Comparison of ENCODE assay signal across 8 cellular contexts in genomic region chr17:58514795-58515157, GRCh38. TPM values are rescaled to one million over a fixed set of nuclear protein-coding genes. Genes with fewer than 3 reads are reported as not detected.
DNase-seq lines count a peak whose midpoint lies in the region; ATAC-seq and TF ChIP-seq lines count a peak whose summit lies in the region.

No MANE protein-coding gene starts in this region.

- H3K9ac ChIP-seq in mesendoderm (ENCODE audit: low read length): peak overlapping the region; percentile 66

- ATAC-seq in activated naive CD4-positive, alpha-beta T cell treated with anti-CD3 and anti-CD28 coated beads, Interleukin-2, amount 50 U/mL, for 72 hours: no peak
- ATAC-seq in upper lobe of left lung (ENCODE audit: low FRiP score in 2 of 2) (no peak), mucosa of descending colon (no peak)

- no peak for TF ChIP-seq EP300 in upper lobe of left lung (IDR thresholded peaks at IDR 0.05)

- H3K56ac ChIP-seq in mesendoderm (ENCODE audit: low read length): peak overlapping the region; percentile 84

- CTCF ChIA-PET in activated naive CD4-positive, alpha-beta T cell treated with anti-CD3 and anti-CD28 coated beads, Interleukin-2, amount 10 ng/mL, durations not matched to agents 7 days and 5 days (lab: Charles Lee): interaction anchor here (1.3 kb wide), 1 partner anchor 197 kb away, joined by 3 read pairs; no protein-coding TSS in a partner anchor
- CTCF ChIA-PET in MCF 10A (lab: Yijun Ruan, JAX): interaction anchor here (0.7 to 1.8 kb wide), 6 partner anchors 63 to 491 kb away, joined by 3 to 5 read pairs (median 3); no protein-coding TSS in a partner anchor

- H3K79me2 ChIP-seq in mesendoderm (ENCODE audit: control insufficient read depth, insufficient read depth, low read length): peaks cover 2% of the 10 kb centered on the region

- H3K27me3 ChIP-seq in mesendoderm (ENCODE audit: insufficient read depth, low read length, poor library complexity): no peaks in the 10 kb centered on the region
- H3K27me3 ChIP-seq in upper lobe of left lung: no peaks in the 10 kb centered on the region

- no peak overlapping the region for H4K8ac ChIP-seq in mesendoderm (ENCODE audit: low read depth, low read length)

- peak overlapping the region; percentile 26 for H3K4ac ChIP-seq in mesendoderm (ENCODE audit: low read depth, low read length)

- no peak for DNase-seq in activated naive CD4-positive, alpha-beta T cell treated with anti-CD3 and anti-CD28 coated beads, Interleukin-2, amount 10 ng/mL, durations not matched to agents 7 days and 5 days
- no peak for DNase-seq in activated naive CD4-positive, alpha-beta T cell treated with anti-CD3 and anti-CD28 coated beads, Interleukin-2, amount 50 U/mL, for 72 hours (ENCODE audit: low spot score in 2 of 2)
- DNase-seq in MCF 10A (ENCODE audit: unreplicated experiment): no peak
- no peak for DNase-seq in mesendoderm
- DNase-seq in upper lobe of left lung: no peak
- no peak for DNase-seq in DMS153 treated with DMSO at 0.1 percent for 48 hours (lab: John Stamatoyannopoulos, UW; ENCODE audit: unreplicated experiment)
- no peak for DNase-seq in mucosa of descending colon
- DNase-seq in globus pallidus (ENCODE audit: low spot score): no peak

- peaks cover 4% of the 10 kb centered on the region for H3K27me3 Mint-ChIP-seq in activated naive CD4-positive, alpha-beta T cell treated with anti-CD3 and anti-CD28 coated beads, Interleukin-2, amount 10 ng/mL, durations not matched to agents 7 days and 5 days
- H3K27me3 Mint-ChIP-seq in MCF 10A (ENCODE audit: insufficient read depth, unreplicated experiment): no peaks in the 10 kb centered on the region

- H3K23ac ChIP-seq in mesendoderm (ENCODE audit: low read length): no peak overlapping the region

- H3K79me1 ChIP-seq in mesendoderm (ENCODE audit: low read length): peaks cover 13% of the 10 kb centered on the region

- H3K4me1 Mint-ChIP-seq in activated naive CD4-positive, alpha-beta T cell treated with anti-CD3 and anti-CD28 coated beads, Interleukin-2, amount 10 ng/mL, durations not matched to agents 7 days and 5 days: peaks cover 68% of the 10 kb centered on the region
- peaks cover 23% of the 10 kb centered on the region for H3K4me1 Mint-ChIP-seq in MCF 10A (ENCODE audit: insufficient read depth, unreplicated experiment)

- POLR2A ChIA-PET in MCF 10A (lab: Yijun Ruan, JAX): interaction anchor here (0.7 to 4.0 kb wide), 7 partner anchors 99 to 923 kb away, joined by 3 to 35 read pairs (median 4); partner anchors contain the start of genes RAD51C, RNF43, SUPT4H1 and TEX14

- H3K4me3 Mint-ChIP-seq in activated naive CD4-positive, alpha-beta T cell treated with anti-CD3 and anti-CD28 coated beads, Interleukin-2, amount 10 ng/mL, durations not matched to agents 7 days and 5 days: peak overlapping the region; percentile 86
- H3K4me3 Mint-ChIP-seq in MCF 10A (ENCODE audit: unreplicated experiment): peak overlapping the region; percentile 81

- H3K27ac ChIP-seq in mesendoderm (ENCODE audit: low read depth, low read length): no peak overlapping the region
- peak overlapping the region; percentile 62 to 97 (median 78) for H3K27ac ChIP-seq in upper lobe of left lung

- H3K36me3 ChIP-seq in mesendoderm (ENCODE audit: control insufficient read depth, insufficient read depth, low read length) (peaks cover 6% of the 10 kb centered on the region), upper lobe of left lung (peaks cover 19 to 30% (median 27%) of the 10 kb centered on the region in 4 donors), mucosa of descending colon (ENCODE audit: low read depth) (peaks cover 7% of the 10 kb centered on the region)

- no peaks in the 10 kb centered on the region for H3K9me3 Mint-ChIP-seq in activated naive CD4-positive, alpha-beta T cell treated with anti-CD3 and anti-CD28 coated beads, Interleukin-2, amount 10 ng/mL, durations not matched to agents 7 days and 5 days
- no peaks in the 10 kb centered on the region for H3K9me3 Mint-ChIP-seq in activated naive CD4-positive, alpha-beta T cell treated with anti-CD3 and anti-CD28 coated beads, Interleukin-2, amount 50 U/mL, for 72 hours
- no peaks in the 10 kb centered on the region for H3K9me3 Mint-ChIP-seq in MCF 10A (ENCODE audit: unreplicated experiment)

- H3K9me3 ChIP-seq in upper lobe of left lung: no peaks in the 10 kb centered on the region
- H3K9me3 ChIP-seq in mucosa of descending colon: no peaks in the 10 kb centered on the region

- H3K18ac ChIP-seq in mesendoderm (ENCODE audit: low read length): no peak overlapping the region

- peaks cover 4% of the 10 kb centered on the region for H3K4me1 ChIP-seq in mesendoderm (ENCODE audit: control insufficient read depth, low read depth, low read length)
- peaks cover 31 to 57% (median 49%) of the 10 kb centered on the region in 4 donors for H3K4me1 ChIP-seq in upper lobe of left lung
- peaks cover 33% of the 10 kb centered on the region for H3K4me1 ChIP-seq in mucosa of descending colon (ENCODE audit: low read depth)

- no peak for TF ChIP-seq CTCF in MCF 10A (IDR thresholded peaks at IDR 0.05; ENCODE audit: unreplicated experiment)
- TF ChIP-seq CTCF in upper lobe of left lung (IDR thresholded peaks at IDR 0.05): no peak
- no peak for TF ChIP-seq CTCF in mucosa of descending colon (IDR thresholded peaks at IDR 0.05)

- no TSS peak for BruUV-seq in MCF 10A (replicated peaks; lab: Mats Ljungman, UMichigan)

- no peak overlapping the region for H2BK15ac ChIP-seq in mesendoderm (replicated peaks; ENCODE audit: low read depth)

- no peak for TF ChIP-seq POLR2A in upper lobe of left lung (IDR thresholded peaks at IDR 0.05)

- intact Hi-C loops in MCF 10A (cut with micrococcal nuclease): no loop called here
- intact Hi-C loops in mucosa of descending colon (cut with DNase I, micrococcal nuclease): no loop called here

- peak overlapping the region; percentile 53 for H3K4me2 ChIP-seq in mesendoderm (ENCODE audit: low read length)

- peak overlapping the region; percentile 22 for H2AK5ac ChIP-seq in mesendoderm (ENCODE audit: low read length)

- H2BK5ac ChIP-seq in mesendoderm (ENCODE audit: low read length): no peak overlapping the region

- H3K4me3 ChIP-seq in mesendoderm (ENCODE audit: low read length) (no peak overlapping the region), upper lobe of left lung (peak overlapping the region in 3 of 4 donors; percentile 65 to 82 (median 72)), mucosa of descending colon (no peak overlapping the region)

- no CpG with 5 or more reads among the region's 11 CpGs for WGBS in mesendoderm (ENCODE audit: extremely low coverage, insufficient coverage, low lambda C conversion rate)
- 33 to 36% methylated on average over 11 of the region's 11 CpGs for WGBS in upper lobe of left lung, 2 donors

- peak overlapping the region; percentile 33 for H3K27ac Mint-ChIP-seq in activated naive CD4-positive, alpha-beta T cell treated with anti-CD3 and anti-CD28 coated beads, Interleukin-2, amount 10 ng/mL, durations not matched to agents 7 days and 5 days
- H3K27ac Mint-ChIP-seq in activated naive CD4-positive, alpha-beta T cell treated with anti-CD3 and anti-CD28 coated beads, Interleukin-2, amount 50 U/mL, for 72 hours: peak overlapping the region in 1 of 2 donors; percentile 47
- H3K27ac Mint-ChIP-seq in MCF 10A (ENCODE audit: low read depth, unreplicated experiment): no peak overlapping the region

- H3K36me3 Mint-ChIP-seq in activated naive CD4-positive, alpha-beta T cell treated with anti-CD3 and anti-CD28 coated beads, Interleukin-2, amount 10 ng/mL, durations not matched to agents 7 days and 5 days: peaks cover 40% of the 10 kb centered on the region
- peaks cover 23 to 36% of the 10 kb centered on the region in 2 donors for H3K36me3 Mint-ChIP-seq in activated naive CD4-positive, alpha-beta T cell treated with anti-CD3 and anti-CD28 coated beads, Interleukin-2, amount 50 U/mL, for 72 hours
- H3K36me3 Mint-ChIP-seq in MCF 10A (ENCODE audit: insufficient read depth, unreplicated experiment): peaks cover 33% of the 10 kb centered on the region

- H4K5ac ChIP-seq in mesendoderm (ENCODE audit: low read length): no peak overlapping the region

- H2BK120ac ChIP-seq in mesendoderm (ENCODE audit: low read depth, low read length): no peak overlapping the region

RNA-seq across cellular contexts. Expression of gene MTMR4, which starts 0.3 kb away (rescaled TPM):
- total RNA-seq in activated naive CD4-positive, alpha-beta T cell treated with anti-CD3 and anti-CD28 coated beads, Interleukin-2, amount 50 U/mL, for 72 hours: 10 to 100 TPM; 55.2 to 73.3 TPM
- total RNA-seq in MCF 10A (2022) (33.5 and 38.1 TPM in 2 replicates), upper lobe of left lung (10 to 100 TPM; 19.6 to 56.6 (median 34.9) TPM), mucosa of descending colon (10 to 100 TPM; 38.9 to 61.9 (median 47.3) TPM)
- polyA plus RNA-seq in mesendoderm (2013, experiment 1 of 2): 10.5 TPM
- polyA plus RNA-seq in mesendoderm (2013, experiment 2 of 2): 10.3 TPM

RNA-seq across cellular contexts. Expression of gene HSF5, which starts 26.6 kb away (rescaled TPM):
- 1 to 10 TPM; 2.0 to 3.9 TPM for total RNA-seq in activated naive CD4-positive, alpha-beta T cell treated with anti-CD3 and anti-CD28 coated beads, Interleukin-2, amount 50 U/mL, for 72 hours
- total RNA-seq in MCF 10A (2022) (not detected in 2 replicates), upper lobe of left lung (under 1 TPM in 5 of 6 donors, not detected in 1; 0.07 to 0.39 (median 0.30) TPM), mucosa of descending colon (under 1 TPM in 2 of 3 donors, not detected in 1; 0.07 to 0.09 TPM)
- polyA plus RNA-seq in mesendoderm (2013, experiment 1 of 2): not detected
- polyA plus RNA-seq in mesendoderm (2013, experiment 2 of 2): not detected

Comparison
In these comparisons a context has a peak if more than half of its experiments do, and no peak if none do; other contexts are left out.
1. H3K4me3 ChIP-seq: peak in upper lobe of left lung (3 of 4); none in mesendoderm (single experiment) and mucosa of descending colon (single experiment).